ENCODE assay signal across 10 cellular contexts in genomic region chrY:7275019-7275418, GRCh38.
A peak's percentile ranks its signal among the peaks of the same experiment; 100 is the strongest.
DNase-seq lines count a peak whose midpoint lies in the region; ATAC-seq and TF ChIP-seq lines count a peak whose summit lies in the region.
"Had no signal": no experiment of that assay in that cellular context is flagged by ENCODE, and none has a peak within 500 bp of the region (broad histone marks: within the 10 kb centered on the region; RNA-seq: fewer than 3 reads in every experiment).

No MANE protein-coding gene starts in this region.

- H3K4me1 ChIP-seq in CD4-positive, CD25-positive, alpha-beta regulatory T cell (ENCODE audit: control insufficient read depth, insufficient read depth, low read length, poor library complexity, severe bottlenecking): peaks cover 9% of the 10 kb centered on the region
- H3K4me1 ChIP-seq in HUES64 (ENCODE audit: insufficient read depth, low read length): peaks cover 5% of the 10 kb centered on the region; the same call in 1 of the 2 replicates
- peaks cover 0 to 5% of the 10 kb centered on the region in 2 donors for H3K4me1 ChIP-seq in muscle layer of duodenum (ENCODE audit: control insufficient read depth in 1 of 2, insufficient read depth in 2 of 2, low read length in 2 of 2)

- H3K27ac Mint-ChIP-seq in CD4-positive, CD25-positive, alpha-beta regulatory T cell: peak overlapping the region in 1 of 3 donors; percentile 91

- DNase-seq in CD4-positive, CD25-positive, alpha-beta regulatory T cell: no peak
- no peak for DNase-seq in cardiac fibroblast (ENCODE audit: low read depth in 2 of 2)
- DNase-seq: NCI-H187 treated with DMSO at 0.1 percent for 48 hours had no signal

- no peaks in the 10 kb centered on the region for H3K27me3 ChIP-seq in CD4-positive, CD25-positive, alpha-beta regulatory T cell (ENCODE audit: control insufficient read depth, insufficient read depth, low read length)
- no peaks in the 10 kb centered on the region for H3K27me3 ChIP-seq in HUES64 (ENCODE audit: insufficient read depth, low read length)
- H3K27me3 ChIP-seq in muscle layer of duodenum (ENCODE audit: low read depth, low read length): no peaks in the 10 kb centered on the region

- peaks cover 0 to 19% (median 8%) of the 10 kb centered on the region in 4 donors for H3K4me1 Mint-ChIP-seq in CD4-positive, CD25-positive, alpha-beta regulatory T cell
- H3K4me1 Mint-ChIP-seq: brain had no signal

- 1% methylated on average over 17 of the region's 18 CpGs for WGBS in HUES64

- peak overlapping the region; percentile 14 for H3K27ac ChIP-seq in CD4-positive, CD25-positive, alpha-beta regulatory T cell (ENCODE audit: insufficient read depth, low read length, poor library complexity, severe bottlenecking)
- H3K27ac ChIP-seq in HUES64 (ENCODE audit: low read depth, low read length) (no peak overlapping the region), muscle layer of duodenum (ENCODE audit: low read length) (peak overlapping the region; percentile 60)

- H3K9me3 Mint-ChIP-seq in CD4-positive, CD25-positive, alpha-beta regulatory T cell: no peaks in the 10 kb centered on the region
- H3K9me3 Mint-ChIP-seq: brain had no signal

- peak overlapping the region in 1 of 4 donors; percentile 98 for H3K4me3 Mint-ChIP-seq in CD4-positive, CD25-positive, alpha-beta regulatory T cell

- no peaks in the 10 kb centered on the region for H3K9me3 ChIP-seq in CD4-positive, CD25-positive, alpha-beta regulatory T cell (ENCODE audit: control insufficient read depth in 2 of 2, low read length in 2 of 2)
- H3K9me3 ChIP-seq in HUES64 (ENCODE audit: insufficient read depth, low read depth, low read length) (no peaks in the 10 kb centered on the region), muscle layer of duodenum (ENCODE audit: control insufficient read depth in 1 of 2, low read length in 2 of 2) (no peaks in the 10 kb centered on the region)

- no peaks in the 10 kb centered on the region for H3K36me3 Mint-ChIP-seq in CD4-positive, CD25-positive, alpha-beta regulatory T cell
- H3K36me3 Mint-ChIP-seq: brain had no signal

- no peak for ATAC-seq in CD4-positive, CD25-positive, alpha-beta regulatory T cell (ENCODE audit: low read depth in 2 of 2)
- ATAC-seq in SK-N-SH treated with all-trans-retinoic acid at 6 μM for 48 hours (no peak), HG02642 (IDR thresholded peaks at IDR 0.05; ENCODE audit: poor library complexity, unreplicated experiment) (no peak), GM21737 (IDR thresholded peaks at IDR 0.05; ENCODE audit: unreplicated experiment) (no peak), HG03342 (IDR thresholded peaks at IDR 0.05; ENCODE audit: unreplicated experiment) (no peak)

- H3K27me3 Mint-ChIP-seq in CD4-positive, CD25-positive, alpha-beta regulatory T cell: no peaks in the 10 kb centered on the region
- H3K27me3 Mint-ChIP-seq: brain had no signal

- TF ChIP-seq CTCF in cardiac fibroblast (IDR thresholded peaks at IDR 0.05; ENCODE audit: low read depth, low read length): no peak

- peak overlapping the region; percentile 85 for H3K9ac ChIP-seq in HUES64 (ENCODE audit: low read depth, low read length)

- no peaks in the 10 kb centered on the region for H3K36me3 ChIP-seq in CD4-positive, CD25-positive, alpha-beta regulatory T cell (ENCODE audit: control insufficient read depth, insufficient read depth, low read length)
- no peaks in the 10 kb centered on the region for H3K36me3 ChIP-seq in HUES64 (ENCODE audit: insufficient read depth, low read length)
- no peaks in the 10 kb centered on the region for H3K36me3 ChIP-seq in muscle layer of duodenum (ENCODE audit: control insufficient read depth in 1 of 2, insufficient read depth in 2 of 2, low read length in 2 of 2)

- H3K4me3 ChIP-seq in CD4-positive, CD25-positive, alpha-beta regulatory T cell (ENCODE audit: low read depth, low read length): peak overlapping the region; percentile 85
- H3K4me3 ChIP-seq in HUES64 (ENCODE audit: low read length): peak overlapping the region; percentile 76
- peak overlapping the region; percentile 64 to 65 for H3K4me3 ChIP-seq in cardiac fibroblast (replicated peaks in 1 of 2; ENCODE audit: low read depth in 2 of 2, low read length in 2 of 2)
- peak overlapping the region; percentile 52 to 82 for H3K4me3 ChIP-seq in muscle layer of duodenum (ENCODE audit: low read depth in 1 of 2, low read length in 2 of 2)

TF ChIP-seq in SK-N-SH treated with all-trans-retinoic acid at 6 μM for 48 hours, 23 proteins besides CTCF, POLR2A, EP300 and RAD21:
- TF ChIP-seq TSHZ2 (CRISPR knock-in tag; IDR thresholded peaks at IDR 0.05) (no peak), TOX (CRISPR knock-in tag; IDR thresholded peaks at IDR 0.05; ENCODE audit: borderline replicate concordance) (no peak), CSRNP3 (CRISPR knock-in tag; IDR thresholded peaks at IDR 0.05) (no peak), CSDC2 (CRISPR knock-in tag; IDR thresholded peaks at IDR 0.05) (no peak), SNAI2 (CRISPR knock-in tag; IDR thresholded peaks at IDR 0.05) (no peak), PPARA (CRISPR knock-in tag; IDR thresholded peaks at IDR 0.05; ENCODE audit: borderline replicate concordance) (no peak)
- TF ChIP-seq, protein P1, sequence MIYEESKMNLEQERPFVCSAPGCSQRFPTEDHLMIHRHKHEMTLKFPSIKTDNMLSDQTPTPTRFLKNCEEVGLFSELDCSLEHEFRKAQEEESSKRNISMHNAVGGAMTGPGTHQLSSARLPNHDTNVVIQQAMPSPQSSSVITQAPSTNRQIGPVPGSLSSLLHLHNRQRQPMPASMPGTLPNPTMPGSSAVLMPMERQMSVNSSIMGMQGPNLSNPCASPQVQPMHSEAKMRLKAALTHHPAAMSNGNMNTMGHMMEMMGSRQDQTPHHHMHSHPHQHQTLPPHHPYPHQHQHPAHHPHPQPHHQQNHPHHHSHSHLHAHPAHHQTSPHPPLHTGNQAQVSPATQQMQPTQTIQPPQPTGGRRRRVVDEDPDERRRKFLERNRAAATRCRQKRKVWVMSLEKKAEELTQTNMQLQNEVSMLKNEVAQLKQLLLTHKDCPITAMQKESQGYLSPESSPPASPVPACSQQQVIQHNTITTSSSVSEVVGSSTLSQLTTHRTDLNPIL (CRISPR knock-in tag; IDR thresholded peaks at IDR 0.05; ENCODE audit: low read depth): no peak
TF ChIP-seq in SK-N-SH treated with all-trans-retinoic acid at 6 μM for 48 hours: peak in this region for 0.
